16 cellular contexts compared by ENCODE assay signal in genomic region chr10:130350996-130351395, GRCh38.
DNase-seq lines count a peak whose midpoint lies in the region; ATAC-seq and TF ChIP-seq lines count a peak whose summit lies in the region.
"Had no signal": no experiment of that assay in that cellular context is flagged by ENCODE, and none has a peak within 500 bp of the region (broad histone marks: within the 10 kb centered on the region; RNA-seq: fewer than 3 reads in every experiment).

No MANE protein-coding gene starts in this region.

- H3K36me3 ChIP-seq in endodermal cell (ENCODE audit: control insufficient read depth, insufficient read depth, low read length): no peaks in the 10 kb centered on the region
- H3K36me3 ChIP-seq in neuronal stem cell (replicated peaks in 1 of 2; ENCODE audit: control insufficient read depth in 2 of 2, insufficient read depth in 2 of 2, low read length in 2 of 2): no peaks in the 10 kb centered on the region

- H3K27ac Mint-ChIP-seq in activated CD8-positive, alpha-beta memory T cell treated with anti-CD3 and anti-CD28 coated beads, Interleukin-2, amount 10 ng/mL, durations not matched to agents 7 days and 5 days: no peak overlapping the region
- H3K27ac Mint-ChIP-seq in endodermal cell (no peak overlapping the region), type B pancreatic cell (no peak overlapping the region)
- H3K27ac Mint-ChIP-seq: CD4-positive, alpha-beta T cell; GM23338 had no signal

- WGBS in endodermal cell (ENCODE audit: insufficient coverage in 1 of 2, insufficient read length in 1 of 2), 2 experiments: 78 to 100% methylated on average over 1 to 3 of the region's 3 CpGs
- no CpG with 5 or more reads among the region's 3 CpGs for WGBS in neuronal stem cell (ENCODE audit: extremely low coverage in 2 of 2, insufficient read length in 2 of 2, insufficient replicate concordance in 1 of 2), 2 donors

- no peak overlapping the region for H4K8ac ChIP-seq in neuronal stem cell (ENCODE audit: low read depth, low read length)

- H3K9ac ChIP-seq in endodermal cell (ENCODE audit: extremely low read depth, low read length, poor library complexity, severe bottlenecking): no peak overlapping the region
- H3K9ac ChIP-seq in neuronal stem cell (ENCODE audit: low read depth, low read length, poor library complexity): no peak overlapping the region

- no peak overlapping the region for H2AK5ac ChIP-seq in neuronal stem cell (ENCODE audit: low read depth, low read length)

- peak; percentile 5 for DNase-seq in activated CD8-positive, alpha-beta memory T cell treated with anti-CD3 and anti-CD28 coated beads for 24 hours
- DNase-seq in activated CD8-positive, alpha-beta memory T cell treated with anti-CD3 and anti-CD28 coated beads, Interleukin-2, amount 10 ng/mL, durations not matched to agents 7 days and 5 days: no peak
- DNase-seq in endodermal cell (peak; percentile 30), neuronal stem cell (ENCODE audit: low spot score) (no peak), type B pancreatic cell (ENCODE audit: extremely low spot score, unreplicated experiment) (peak; percentile 56), caudate nucleus (lab: John Stamatoyannopoulos, UW) (no peak)
- DNase-seq: AML-193; Caco-2; CD4-positive, alpha-beta T cell; HCEC 1CT had no signal

- no peak overlapping the region for H2BK15ac ChIP-seq in neuronal stem cell (ENCODE audit: low read length)

- no peaks in the 10 kb centered on the region for H3K4me1 Mint-ChIP-seq in activated CD8-positive, alpha-beta memory T cell treated with anti-CD3 and anti-CD28 coated beads, Interleukin-2, amount 10 ng/mL, durations not matched to agents 7 days and 5 days
- H3K4me1 Mint-ChIP-seq in endodermal cell (no peaks in the 10 kb centered on the region), type B pancreatic cell (ENCODE audit: unreplicated experiment) (no peaks in the 10 kb centered on the region)
- H3K4me1 Mint-ChIP-seq: GM23338 had no signal

- no peak overlapping the region for H2BK5ac ChIP-seq in neuronal stem cell (ENCODE audit: low read length)

- no peaks in the 10 kb centered on the region for H3K4me1 ChIP-seq in endodermal cell (ENCODE audit: control insufficient read depth, insufficient read depth, low read length)
- H3K4me1 ChIP-seq in neuronal stem cell (ENCODE audit: control insufficient read depth in 2 of 2, insufficient read depth in 1 of 2, low read depth in 1 of 2, low read length in 2 of 2): no peaks in the 10 kb centered on the region
- H3K4me1 ChIP-seq: A549, Caco-2 had no signal

- H3K27me3 Mint-ChIP-seq in activated CD8-positive, alpha-beta memory T cell treated with anti-CD3 and anti-CD28 coated beads, Interleukin-2, amount 10 ng/mL, durations not matched to agents 7 days and 5 days: no peaks in the 10 kb centered on the region
- H3K27me3 Mint-ChIP-seq in endodermal cell (ENCODE audit: insufficient read depth) (peaks cover 10% of the 10 kb centered on the region), type B pancreatic cell (peaks cover 18% of the 10 kb centered on the region)

- H3K18ac ChIP-seq in neuronal stem cell (ENCODE audit: low read length): no peak overlapping the region

- H3K4me3 Mint-ChIP-seq in activated CD8-positive, alpha-beta memory T cell treated with anti-CD3 and anti-CD28 coated beads, Interleukin-2, amount 10 ng/mL, durations not matched to agents 7 days and 5 days: no peak overlapping the region
- no peak overlapping the region for H3K4me3 Mint-ChIP-seq in endodermal cell
- H3K4me3 Mint-ChIP-seq in type B pancreatic cell: no peak overlapping the region
- H3K4me3 Mint-ChIP-seq: CD4-positive, alpha-beta T cell; GM23338 had no signal

- H2BK12ac ChIP-seq in neuronal stem cell (ENCODE audit: low read length): no peak overlapping the region

- H3K4ac ChIP-seq in neuronal stem cell (ENCODE audit: low read length): peak overlapping the region; percentile 76

- peak overlapping the region; percentile 8 for H3K14ac ChIP-seq in neuronal stem cell (ENCODE audit: low read length)

- peaks cover 2% of the 10 kb centered on the region for H3K9me3 Mint-ChIP-seq in activated CD8-positive, alpha-beta memory T cell treated with anti-CD3 and anti-CD28 coated beads, Interleukin-2, amount 10 ng/mL, durations not matched to agents 7 days and 5 days (ENCODE audit: low read depth)
- H3K9me3 Mint-ChIP-seq in endodermal cell (peaks cover 2% of the 10 kb centered on the region), type B pancreatic cell (no peaks in the 10 kb centered on the region)

- H3K27me3 ChIP-seq in endodermal cell (ENCODE audit: control insufficient read depth, insufficient read depth, low read length, poor library complexity, severe bottlenecking) (no peaks in the 10 kb centered on the region), neuronal stem cell (ENCODE audit: control insufficient read depth in 3 of 3, insufficient read depth in 3 of 3, low read depth in 1 of 3, low read length in 3 of 3) (no peaks in the 10 kb centered on the region)

- no peak overlapping the region for H3K23ac ChIP-seq in neuronal stem cell (ENCODE audit: low read depth, low read length, poor library complexity)

- H3K4me3 ChIP-seq in endodermal cell (ENCODE audit: low read length) (no peak overlapping the region), neuronal stem cell (ENCODE audit: low read length in 2 of 2) (no peak overlapping the region)
- H3K4me3 ChIP-seq: A549, GM23338 had no signal

- no peak overlapping the region for H2BK120ac ChIP-seq in neuronal stem cell (ENCODE audit: low read depth, low read length)

- no peak overlapping the region for H4K91ac ChIP-seq in neuronal stem cell (ENCODE audit: low read depth, low read length, poor library complexity)

- H3K9me3 ChIP-seq in endodermal cell (ENCODE audit: control insufficient read depth, low read length) (no peaks in the 10 kb centered on the region), neuronal stem cell (replicated peaks in 1 of 2; ENCODE audit: control insufficient read depth in 2 of 2, insufficient read depth in 1 of 2, low read depth in 1 of 2, low read length in 2 of 2) (no peaks in the 10 kb centered on the region)
- H3K9me3 ChIP-seq: A549, Caco-2 had no signal

- TF ChIP-seq CTCF in endodermal cell (conservative IDR thresholded peaks at IDR 0.05) (no peak), type B pancreatic cell (conservative IDR thresholded peaks at IDR 0.05) (no peak)

- H3K27ac ChIP-seq in endodermal cell (ENCODE audit: low read depth, low read length): no peak overlapping the region
- H3K27ac ChIP-seq in neuronal stem cell (replicated peaks; ENCODE audit: low read length): no peak overlapping the region
- no peak overlapping the region for H3K27ac ChIP-seq in caudate nucleus (ENCODE audit: low read depth, low read length)
- H3K27ac ChIP-seq: 22Rv1, A549, C4-2B, HL-60 had no signal

- no peak for ATAC-seq in activated CD8-positive, alpha-beta memory T cell treated with anti-CD3 and anti-CD28 coated beads, Interleukin-2, amount 10 ng/mL, durations not matched to agents 7 days and 5 days
- ATAC-seq in HG03039 (IDR thresholded peaks at IDR 0.05; ENCODE audit: unreplicated experiment): no peak
- ATAC-seq: A549, GM23338 had no signal

- H2AFZ ChIP-seq in neuronal stem cell (ENCODE audit: low read length): no peak overlapping the region
- H2AFZ ChIP-seq: GM23338 had no signal

- no peak overlapping the region for H3K4me2 ChIP-seq in neuronal stem cell (ENCODE audit: insufficient read depth, low read length, poor library complexity, severe bottlenecking)
- H3K4me2 ChIP-seq: A549, GM23338 had no signal

- CTCF ChIA-PET in activated CD8-positive, alpha-beta memory T cell treated with anti-CD3 and anti-CD28 coated beads, Interleukin-2, amount 10 ng/mL, durations not matched to agents 7 days and 5 days (lab: Charles Lee): no interaction called here

- H3K36me3 Mint-ChIP-seq in activated CD8-positive, alpha-beta memory T cell treated with anti-CD3 and anti-CD28 coated beads, Interleukin-2, amount 10 ng/mL, durations not matched to agents 7 days and 5 days: no peaks in the 10 kb centered on the region
- no peaks in the 10 kb centered on the region for H3K36me3 Mint-ChIP-seq in endodermal cell (ENCODE audit: low read depth)
- H3K36me3 Mint-ChIP-seq in type B pancreatic cell: no peaks in the 10 kb centered on the region

- H3K79me1 ChIP-seq in neuronal stem cell (ENCODE audit: low read depth, low read length): no peaks in the 10 kb centered on the region

Comparison
In these comparisons a context has a peak if more than half of its experiments do, and no peak if none do; other contexts are left out.
1. DNase-seq: peak in activated CD8-positive, alpha-beta memory T cell treated with anti-CD3 and anti-CD28 coated beads for 24 hours (single experiment), endodermal cell (single experiment) and type B pancreatic cell (single experiment); none in activated CD8-positive, alpha-beta memory T cell treated with anti-CD3 and anti-CD28 coated beads, Interleukin-2, amount 10 ng/mL, durations not matched to agents 7 days and 5 days (single experiment), neuronal stem cell (single experiment) and caudate nucleus (0 of 61).